Comparison of ENCODE assay signal across 16 cellular contexts in genomic region chr10:131195552-131196159, GRCh38.
"Had no signal": no experiment of that assay in that cellular context is flagged by ENCODE, and none has a peak within 500 bp of the region (broad histone marks: within the 10 kb centered on the region; RNA-seq: fewer than 3 reads in every experiment).

No MANE protein-coding gene starts in this region.

- H3K27ac ChIP-seq: breast epithelium, dorsolateral prefrontal cortex, heart left ventricle, left ventricle myocardium inferior, pancreas, suprapubic skin had no signal

- H3K4me3 ChIP-seq: breast epithelium, dorsolateral prefrontal cortex, heart left ventricle, left ventricle myocardium inferior, pancreas, suprapubic skin had no signal

- H3K4me1 ChIP-seq: breast epithelium, heart left ventricle, left ventricle myocardium inferior, pancreas, suprapubic skin had no signal

- H3K9me3 ChIP-seq: pancreas, suprapubic skin had no signal

- ATAC-seq: heart left ventricle; pancreas; stimulated activated naive B cell treated with anti-CD40 and anti-IgM and Interleukin-4, amounts not matched to agents 10 μg/mL and 1 μg/mL and 100 μg/mL, for 72 hours; WTC11 had no signal

- DNase-seq: activated CD4-positive, alpha-beta T cell treated with anti-CD3 and anti-CD28 coated beads, Interleukin-2, amount 10 ng/mL, durations not matched to agents 24 days and 14 days; activated gamma-delta T cell treated with Interleukin-2 at 50 U/mL for 16 hours; activated naive CD8-positive, alpha-beta T cell treated with anti-CD3 and anti-CD28 coated beads, Interleukin-2, amount 10 ng/mL, durations not matched to agents 7 days and 5 days; activated T-cell treated with anti-CD3 and anti-CD28 coated beads, Interleukin-2, amount 50 U/mL, for 24 hours; anterior cingulate cortex; foreskin melanocyte; heart left ventricle; left ventricle myocardium inferior; retina; small intestine; stimulated activated naive B cell treated with anti-CD40 and anti-IgM and Interleukin-4, amounts not matched to agents 10 μg/mL and 1 μg/mL and 100 μg/mL, for 72 hours had no signal

- H3K36me3 ChIP-seq: breast epithelium, heart left ventricle, left ventricle myocardium inferior, pancreas, suprapubic skin had no signal

- H3K27me3 ChIP-seq: breast epithelium, pancreas, suprapubic skin had no signal
